In genomic region chr17:79294459-79295071, GRCh38 we compare ENCODE assay signal across 8 cellular contexts.
DNase-seq lines count a peak whose midpoint lies in the region; ATAC-seq and TF ChIP-seq lines count a peak whose summit lies in the region.

No MANE protein-coding gene starts in this region.

- H3K27me3 Mint-ChIP-seq in natural killer cell (ENCODE audit: low read depth in 2 of 2) (peaks cover 0 to 14% of the 10 kb centered on the region in 2 donors), osteocyte (ENCODE audit: unreplicated experiment) (peaks cover 9% of the 10 kb centered on the region)
- H3K27me3 Mint-ChIP-seq in natural killer cell treated with Interleukin-12 subunit alpha and Interleukin-12 subunit beta and Interleukin-15 and Interleukin-18, amount 100 ng/mL, for 72 hours: peaks cover 8 to 18% of the 10 kb centered on the region in 2 donors

- intact Hi-C loops in natural killer cell (cut with micrococcal nuclease) (no loop called here), head of caudate nucleus (cut with DNase I) (no loop called here), sciatic nerve (cut with DNase I) (no loop called here)

- H3K36me3 Mint-ChIP-seq in natural killer cell (no peaks in the 10 kb centered on the region), osteocyte (ENCODE audit: unreplicated experiment) (no peaks in the 10 kb centered on the region)
- H3K36me3 Mint-ChIP-seq in natural killer cell treated with Interleukin-12 subunit alpha and Interleukin-12 subunit beta and Interleukin-15 and Interleukin-18, amount 100 ng/mL, for 72 hours: no peaks in the 10 kb centered on the region

- ATAC-seq in natural killer cell (peak in 2 of 3 donors; percentile 50 to 60), sciatic nerve (no peak), HG03439 (IDR thresholded peaks at IDR 0.05; ENCODE audit: unreplicated experiment) (no peak)
- ATAC-seq in natural killer cell treated with Interleukin-12 subunit alpha and Interleukin-12 subunit beta and Interleukin-15 and Interleukin-18, amount 100 ng/mL, for 72 hours: no peak

- no peak overlapping the region for H3K4me3 Mint-ChIP-seq in natural killer cell
- H3K4me3 Mint-ChIP-seq in natural killer cell treated with Interleukin-12 subunit alpha and Interleukin-12 subunit beta and Interleukin-15 and Interleukin-18, amount 100 ng/mL, for 72 hours: no peak overlapping the region
- no peak overlapping the region for H3K4me3 Mint-ChIP-seq in osteocyte (ENCODE audit: unreplicated experiment)

- no peak overlapping the region for H3K27ac Mint-ChIP-seq in natural killer cell
- no peak overlapping the region for H3K27ac Mint-ChIP-seq in natural killer cell treated with Interleukin-12 subunit alpha and Interleukin-12 subunit beta and Interleukin-15 and Interleukin-18, amount 100 ng/mL, for 72 hours
- no peak overlapping the region for H3K27ac Mint-ChIP-seq in osteocyte (ENCODE audit: unreplicated experiment)

- DNase-seq in natural killer cell (peak; percentile 59), activated T-cell treated with anti-CD3 and anti-CD28 coated beads for 48 hours (ENCODE audit: low read depth) (peak; percentile 21), head of caudate nucleus (peak in 40 of 42 donors; percentile 11 to 80 (median 48)), sciatic nerve (ENCODE audit: low spot score) (peak; percentile 76), osteocyte (ENCODE audit: extremely low spot score, unreplicated experiment) (no peak), NCI-H187 (lab: John Stamatoyannopoulos, UW) (no peak)
- DNase-seq in natural killer cell treated with Interleukin-12 subunit alpha and Interleukin-12 subunit beta and Interleukin-15 and Interleukin-18, amount 100 ng/mL, for 72 hours (ENCODE audit: low spot score): no peak

- H3K4me1 Mint-ChIP-seq in natural killer cell: no peaks in the 10 kb centered on the region
- no peaks in the 10 kb centered on the region for H3K4me1 Mint-ChIP-seq in natural killer cell treated with Interleukin-12 subunit alpha and Interleukin-12 subunit beta and Interleukin-15 and Interleukin-18, amount 100 ng/mL, for 72 hours (ENCODE audit: low read depth in 2 of 2)
- no peaks in the 10 kb centered on the region for H3K4me1 Mint-ChIP-seq in osteocyte (ENCODE audit: unreplicated experiment)

- H3K9me3 Mint-ChIP-seq in natural killer cell (no peaks in the 10 kb centered on the region), osteocyte (ENCODE audit: unreplicated experiment) (no peaks in the 10 kb centered on the region)
- no peaks in the 10 kb centered on the region for H3K9me3 Mint-ChIP-seq in natural killer cell treated with Interleukin-12 subunit alpha and Interleukin-12 subunit beta and Interleukin-15 and Interleukin-18, amount 100 ng/mL, for 72 hours

- no peak for TF ChIP-seq CTCF in natural killer cell (IDR thresholded peaks at IDR 0.05)
- no peak for TF ChIP-seq CTCF in osteocyte (IDR thresholded peaks at IDR 0.05)

Comparison
In these comparisons a context has a peak if more than half of its experiments do, and no peak if none do; other contexts are left out.
1. ATAC-seq: peak in natural killer cell (2 of 3); none in natural killer cell treated with Interleukin-12 subunit alpha and Interleukin-12 subunit beta and Interleukin-15 and Interleukin-18, amount 100 ng/mL, for 72 hours (0 of 2), sciatic nerve (single experiment) and HG03439 (single experiment).
2. DNase-seq: peak in natural killer cell (single experiment), activated T-cell treated with anti-CD3 and anti-CD28 coated beads for 48 hours (single experiment), head of caudate nucleus (40 of 42) and sciatic nerve (single experiment); none in natural killer cell treated with Interleukin-12 subunit alpha and Interleukin-12 subunit beta and Interleukin-15 and Interleukin-18, amount 100 ng/mL, for 72 hours (single experiment), osteocyte (single experiment) and NCI-H187 (0 of 2).